Comparison of ENCODE assay signal across 8 cellular contexts in the genomic region with DNA sequence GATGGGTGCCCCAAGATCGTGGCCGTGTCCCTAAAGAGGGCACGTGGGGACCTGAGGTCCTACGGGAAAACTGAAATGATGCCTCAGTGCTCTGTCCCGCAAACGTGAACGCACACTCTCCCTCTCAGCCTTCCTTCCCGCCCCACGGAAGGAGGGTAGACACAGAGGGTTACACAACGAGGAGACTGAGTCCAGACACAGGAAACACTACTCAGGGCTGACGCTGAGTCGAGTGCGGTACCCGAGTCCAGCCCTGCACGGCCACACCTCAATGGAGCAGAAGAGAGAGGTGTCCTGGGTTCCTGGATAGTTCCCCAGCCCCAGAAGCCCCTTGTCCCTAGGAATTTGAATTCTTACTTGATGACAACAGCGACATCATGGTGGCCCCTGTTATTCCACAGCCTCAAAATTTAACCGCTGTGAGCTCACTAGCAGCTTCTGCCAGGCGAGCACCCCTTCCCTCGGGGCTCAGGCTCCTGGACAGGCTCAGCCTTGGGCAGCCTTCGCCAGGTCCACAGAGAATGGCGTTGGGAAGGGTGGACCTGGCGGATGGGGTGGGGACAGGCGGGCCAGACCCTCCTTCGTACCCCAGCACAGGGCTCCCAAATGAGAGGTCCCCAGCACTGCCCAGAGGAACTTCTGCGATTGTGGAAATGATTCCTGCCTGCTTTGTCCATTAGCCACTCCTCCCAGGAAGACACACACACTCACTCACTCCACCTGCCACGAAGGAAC. TPM values are rescaled to one million over a fixed set of nuclear protein-coding genes. Genes with fewer than 3 reads are reported as not detected.
A peak's percentile ranks its signal among the peaks of the same experiment; 100 is the strongest.
DNase-seq lines count a peak whose midpoint lies in the region; ATAC-seq and TF ChIP-seq lines count a peak whose summit lies in the region.

No MANE protein-coding gene starts in this region.

- H3K4me3 ChIP-seq in DND-41 (ENCODE audit: low read depth in 1 of 2, low read length in 2 of 2) (peak overlapping the region; percentile 25 to 84; a peak in 3 of 4 replicates), PC-9 (peak overlapping the region; percentile 67), ascending aorta (peak overlapping the region; percentile 71 to 85)

- peaks cover 74% of the 10 kb centered on the region for H3K4me1 ChIP-seq in DND-41 (ENCODE audit: insufficient read depth, low read length)
- H3K4me1 ChIP-seq in PC-9 (replicated peaks; ENCODE audit: insufficient read depth) = peaks cover 65% of the 10 kb centered on the region
- peaks cover 14 to 31% of the 10 kb centered on the region in 2 donors for H3K4me1 ChIP-seq in ascending aorta

- H3K9me2 ChIP-seq in PC-9 (ENCODE audit: insufficient read depth) = no peaks in the 10 kb centered on the region

- H3K27ac ChIP-seq in DND-41 (ENCODE audit: low read length) (peak overlapping the region; percentile 85), PC-9 (peak overlapping the region; percentile 44), ascending aorta (peak overlapping the region; percentile 91 to 96)

- H3K27me3 Mint-ChIP-seq in immature natural killer cell (ENCODE audit: low read depth in 3 of 3) = peaks cover 18 to 29% (median 24%) of the 10 kb centered on the region in 3 donors
- no peaks in the 10 kb centered on the region for H3K27me3 Mint-ChIP-seq in stimulated activated memory B cell treated with anti-CD40 and anti-IgM and Interleukin-4, amounts not matched to agents 10 μg/mL and 1 μg/mL and 100 μg/mL, for 72 hours

- H4K20me1 ChIP-seq in DND-41 (ENCODE audit: insufficient read depth, low read length) (peaks cover 31% of the 10 kb centered on the region), PC-9 (ENCODE audit: insufficient read depth) (peaks cover 30% of the 10 kb centered on the region)

- DNase-seq in DND-41 (peak; percentile 24), PC-9 (no peak), ascending aorta (ENCODE audit: low spot score in 2 of 2) (peak in 1 of 2 donors; percentile 69), immature natural killer cell (peak; percentile 67 to 74 (median 68)), MV-4-11 (lab: John Stamatoyannopoulos, UW) (no peak), ureter (ENCODE audit: low spot score) (no peak)

- CTCF ChIA-PET in PC-9 (lab: Charles Lee) = interaction anchor here (2.3 to 2.8 kb wide), 3 partner anchors 13 to 53 kb away, joined by 15 to 34 read pairs (median 22); a partner anchor contains a TSS

- no peak for TF ChIP-seq CTCF in DND-41 (IDR thresholded peaks at IDR 0.05; ENCODE audit: borderline replicate concordance, extremely low read depth, low read length, poor library complexity, severe bottlenecking)
- TF ChIP-seq CTCF in PC-9 (conservative IDR thresholded peaks at IDR 0.05) = no peak
- TF ChIP-seq CTCF in ascending aorta (IDR thresholded peaks at IDR 0.05) = no peak

- H3K27ac Mint-ChIP-seq in immature natural killer cell = peak overlapping the region; percentile 93 to 99 (median 96)
- H3K27ac Mint-ChIP-seq in stimulated activated memory B cell treated with anti-CD40 and anti-IgM and Interleukin-4, amounts not matched to agents 10 μg/mL and 1 μg/mL and 100 μg/mL, for 72 hours = peak overlapping the region; percentile 97

- POLR2A ChIA-PET in PC-9 (lab: Charles Lee; ENCODE audit: unreplicated experiment) = interaction anchor here (0.7 to 1.8 kb wide), 2 partner anchors 13 to 542 kb away, joined by 10 to 24 read pairs; a partner anchor contains a TSS

- H3K4me2 ChIP-seq in DND-41 (ENCODE audit: insufficient read depth, low read length) = peak overlapping the region; percentile 80
- peak overlapping the region; percentile 99 for H3K4me2 ChIP-seq in PC-9

- no peaks in the 10 kb centered on the region for H3K9me3 ChIP-seq in DND-41 (ENCODE audit: insufficient read depth, low read length, severe bottlenecking)
- no peaks in the 10 kb centered on the region for H3K9me3 ChIP-seq in PC-9 (ENCODE audit: insufficient read depth, low read depth)
- H3K9me3 ChIP-seq in ascending aorta = no peaks in the 10 kb centered on the region

- peak overlapping the region; percentile 84 for H3K9ac ChIP-seq in DND-41 (ENCODE audit: low read depth, low read length)

- H3K9me3 Mint-ChIP-seq in immature natural killer cell = no peaks in the 10 kb centered on the region
- no peaks in the 10 kb centered on the region for H3K9me3 Mint-ChIP-seq in stimulated activated memory B cell treated with anti-CD40 and anti-IgM and Interleukin-4, amounts not matched to agents 10 μg/mL and 1 μg/mL and 100 μg/mL, for 72 hours

- H3K4me3 Mint-ChIP-seq in immature natural killer cell = peak overlapping the region; percentile 85 to 94 (median 92)
- peak overlapping the region; percentile 89 for H3K4me3 Mint-ChIP-seq in stimulated activated memory B cell treated with anti-CD40 and anti-IgM and Interleukin-4, amounts not matched to agents 10 μg/mL and 1 μg/mL and 100 μg/mL, for 72 hours

- H3K79me2 ChIP-seq in DND-41 (ENCODE audit: insufficient read depth, low read length) (peaks cover 69% of the 10 kb centered on the region), PC-9 (ENCODE audit: low read depth) (peaks cover 66% of the 10 kb centered on the region)

- TSS peak; percentile 20 for BruUV-seq in PC-9 (replicated peaks; lab: Mats Ljungman, UMichigan)

- H3K27me3 ChIP-seq in DND-41 (ENCODE audit: insufficient read depth, low read length, poor library complexity) = no peaks in the 10 kb centered on the region
- H3K27me3 ChIP-seq in PC-9 (ENCODE audit: insufficient read depth, low read depth) = no peaks in the 10 kb centered on the region
- no peaks in the 10 kb centered on the region for H3K27me3 ChIP-seq in ascending aorta

- H3K36me3 ChIP-seq in DND-41 (ENCODE audit: insufficient read depth, low read length) (peaks cover 32% of the 10 kb centered on the region), PC-9 (ENCODE audit: low read depth) (peaks cover 11% of the 10 kb centered on the region; the same call in 1 of the 2 replicates), ascending aorta (no peaks in the 10 kb centered on the region)

- H3K36me3 Mint-ChIP-seq in immature natural killer cell = peaks cover 0 to 8% (median 8%) of the 10 kb centered on the region in 3 donors
- peaks cover 19% of the 10 kb centered on the region for H3K36me3 Mint-ChIP-seq in stimulated activated memory B cell treated with anti-CD40 and anti-IgM and Interleukin-4, amounts not matched to agents 10 μg/mL and 1 μg/mL and 100 μg/mL, for 72 hours

- H3F3A ChIP-seq in PC-9 (ENCODE audit: insufficient read depth, low read depth) = peaks cover 33% of the 10 kb centered on the region

- H2AFZ ChIP-seq in DND-41 (ENCODE audit: low read depth, low read length) (peak overlapping the region; percentile 79), PC-9 (peak overlapping the region; percentile 77)

- intact Hi-C loops in PC-9 (cut with micrococcal nuclease; ENCODE audit: unreplicated experiment) (loop anchor here (5.0 to 10.0 kb wide), 7 partner anchors 55 to 503 kb away; a partner anchor contains a TSS), ascending aorta (cut with DNase I) (loop anchor here (2.0 to 10.0 kb wide), 7 partner anchors 115 to 1165 kb away; a partner anchor contains a TSS)

- peaks cover 81 to 85% of the 10 kb centered on the region in 2 donors for H3K4me1 Mint-ChIP-seq in immature natural killer cell
- H3K4me1 Mint-ChIP-seq in stimulated activated memory B cell treated with anti-CD40 and anti-IgM and Interleukin-4, amounts not matched to agents 10 μg/mL and 1 μg/mL and 100 μg/mL, for 72 hours = peaks cover 69% of the 10 kb centered on the region

- no peak for ATAC-seq in DND-41 (ENCODE audit: insufficient read depth, low read depth)
- ATAC-seq in stimulated activated memory B cell treated with anti-CD40 and anti-IgM and Interleukin-4, amounts not matched to agents 10 μg/mL and 1 μg/mL and 100 μg/mL, for 72 hours = no peak
- no peak for ATAC-seq in HG02973 (IDR thresholded peaks at IDR 0.05; ENCODE audit: unreplicated experiment)

RNA-seq across cellular contexts. Expression of a gene that starts 1.0 kb away (rescaled TPM):
- 101 and 125 TPM in 2 replicates for total RNA-seq in PC-9 (2021)
- 196 TPM for total RNA-seq in ascending aorta
- 10 to 100 TPM; 46.5 to 51.4 (median 49.9) TPM for polyA plus RNA-seq in immature natural killer cell
- 57.3 TPM for total RNA-seq in ureter

RNA-seq across cellular contexts. Expression of a gene that starts 7.1 kb away (rescaled TPM):
- total RNA-seq in PC-9 (2021) (10.9 and 11.5 TPM in 2 replicates), ascending aorta (72.3 TPM), ureter (6.2 TPM)
- 10 to 100 TPM; 13.7 to 27.4 (median 27.4) TPM for polyA plus RNA-seq in immature natural killer cell

RNA-seq across cellular contexts. Expression of a gene that starts 9.5 kb away (rescaled TPM):
- total RNA-seq in PC-9 (2021) (85.7 and 94.8 TPM in 2 replicates), ascending aorta (14.4 TPM), ureter (52.8 TPM)
- polyA plus RNA-seq in immature natural killer cell = 10 to 100 TPM in 1 of 3 donors, 1 to 10 TPM in 2; 5.6 to 12.4 (median 7.3) TPM

RNA-seq across cellular contexts. Expression of a gene that starts 19.2 kb away (rescaled TPM):
- total RNA-seq in PC-9 (2021) (49.8 and 70.3 TPM in 2 replicates), ascending aorta (27.8 TPM), ureter (34.4 TPM)
- polyA plus RNA-seq in immature natural killer cell = 10 to 100 TPM in 2 of 3 donors, 1 to 10 TPM in 1; 9.7 to 22.5 (median 11.6) TPM

RNA-seq across cellular contexts. Expression of a gene that starts 58.0 kb away (rescaled TPM):
- total RNA-seq in PC-9 (2021) (1.1 and 2.5 TPM in 2 replicates), ascending aorta (not detected), ureter (1.6 TPM)
- 1 to 10 TPM in 1 of 3 donors, under 1 TPM in 1, not detected in 1; 0.89 to 1.6 TPM for polyA plus RNA-seq in immature natural killer cell

Comparison
In these comparisons a context has a peak if more than half of its experiments do, and no peak if none do; other contexts are left out.
1. DNase-seq: peak in DND-41 (single experiment) and immature natural killer cell (3 of 3); none in PC-9 (0 of 2), MV-4-11 (single experiment) and ureter (single experiment).
2. Peak in every context shown above with its lines, with median percentiles within 50 percentile points of each other: H3K27ac ChIP-seq and H3K4me3 ChIP-seq.